In genomic region chr5:124795829-124796228, GRCh38 we compare ENCODE assay signal across 1 cellular context.
TF ChIP-seq lines count a peak whose summit lies in the region.

No MANE protein-coding gene starts in this region.

TF ChIP-seq in GM12878, 131 proteins besides CTCF, POLR2A, EP300 and RAD21 (continued from another document):
- TF ChIP-seq, protein P1, sequence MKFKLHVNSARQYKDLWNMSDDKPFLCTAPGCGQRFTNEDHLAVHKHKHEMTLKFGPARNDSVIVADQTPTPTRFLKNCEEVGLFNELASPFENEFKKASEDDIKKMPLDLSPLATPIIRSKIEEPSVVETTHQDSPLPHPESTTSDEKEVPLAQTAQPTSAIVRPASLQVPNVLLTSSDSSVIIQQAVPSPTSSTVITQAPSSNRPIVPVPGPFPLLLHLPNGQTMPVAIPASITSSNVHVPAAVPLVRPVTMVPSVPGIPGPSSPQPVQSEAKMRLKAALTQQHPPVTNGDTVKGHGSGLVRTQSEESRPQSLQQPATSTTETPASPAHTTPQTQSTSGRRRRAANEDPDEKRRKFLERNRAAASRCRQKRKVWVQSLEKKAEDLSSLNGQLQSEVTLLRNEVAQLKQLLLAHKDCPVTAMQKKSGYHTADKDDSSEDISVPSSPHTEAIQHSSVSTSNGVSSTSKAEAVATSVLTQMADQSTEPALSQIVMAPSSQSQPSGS (IDR thresholded peaks at IDR 0.05; ENCODE audit: low read length), result peak; percentile 68
- no peak for TF ChIP-seq STAT3 (IDR thresholded peaks at IDR 0.05; ENCODE audit: low read depth, low read length)
- TF ChIP-seq SMAD5 (IDR thresholded peaks at IDR 0.05; ENCODE audit: low read depth), result no peak
- TF ChIP-seq, protein P2, sequence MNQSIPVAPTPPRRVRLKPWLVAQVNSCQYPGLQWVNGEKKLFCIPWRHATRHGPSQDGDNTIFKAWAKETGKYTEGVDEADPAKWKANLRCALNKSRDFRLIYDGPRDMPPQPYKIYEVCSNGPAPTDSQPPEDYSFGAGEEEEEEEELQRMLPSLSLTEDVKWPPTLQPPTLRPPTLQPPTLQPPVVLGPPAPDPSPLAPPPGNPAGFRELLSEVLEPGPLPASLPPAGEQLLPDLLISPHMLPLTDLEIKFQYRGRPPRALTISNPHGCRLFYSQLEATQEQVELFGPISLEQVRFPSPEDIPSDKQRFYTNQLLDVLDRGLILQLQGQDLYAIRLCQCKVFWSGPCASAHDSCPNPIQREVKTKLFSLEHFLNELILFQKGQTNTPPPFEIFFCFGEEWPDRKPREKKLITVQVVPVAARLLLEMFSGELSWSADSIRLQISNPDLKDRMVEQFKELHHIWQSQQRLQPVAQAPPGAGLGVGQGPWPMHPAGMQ (IDR thresholded peaks at IDR 0.05; ENCODE audit: borderline replicate concordance), result no peak
- TF ChIP-seq SUZ12 (IDR thresholded peaks at IDR 0.05; ENCODE audit: unreplicated experiment), result no peak
- no peak for TF ChIP-seq SMAD1 (IDR thresholded peaks at IDR 0.05; ENCODE audit: low read depth, partially characterized antibody)
- TF ChIP-seq NRF1 (conservative IDR thresholded peaks at IDR 0.05; ENCODE audit: low read depth, low read length), result no peak
- no peak for TF ChIP-seq STAT1 (conservative IDR thresholded peaks at IDR 0.05)
- TF ChIP-seq BCL11A (IDR thresholded peaks at IDR 0.05; ENCODE audit: low read depth, low read length), result 0 out of 2 replicates have a peak, but pooled peaks have one; percentile 21
- TF ChIP-seq BCLAF1 (IDR thresholded peaks at IDR 0.05), result no peak
